Comparison of ENCODE assay signal across 9 cellular contexts in the genomic region with DNA sequence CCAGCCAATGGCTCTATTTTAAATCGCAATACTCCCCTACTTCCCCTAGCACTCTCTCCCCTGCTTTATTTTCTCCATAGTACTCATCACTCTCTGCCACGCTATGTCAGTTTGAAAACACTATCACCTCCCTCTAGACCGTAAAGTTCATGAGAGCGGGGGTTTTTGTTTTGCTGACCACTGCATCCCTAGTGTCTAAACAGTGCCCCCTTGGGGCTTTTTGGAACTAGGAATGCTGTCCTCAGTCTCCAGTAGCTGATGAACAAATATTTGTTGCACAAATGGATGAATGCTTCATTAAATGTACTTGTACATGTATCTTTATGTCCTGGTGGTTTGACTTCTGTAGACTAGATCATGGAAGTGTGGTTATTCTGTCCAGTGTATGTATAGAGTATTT. TPM values are rescaled to one million over a fixed set of nuclear protein-coding genes. Genes with fewer than 3 reads are reported as not detected.
DNase-seq lines count a peak whose midpoint lies in the region; ATAC-seq and TF ChIP-seq lines count a peak whose summit lies in the region.
"Had no signal": no experiment of that assay in that cellular context is flagged by ENCODE, and none has a peak within 500 bp of the region (broad histone marks: within the 10 kb centered on the region; RNA-seq: fewer than 3 reads in every experiment).

No MANE protein-coding gene starts in this region.

- H3K36me3 ChIP-seq in HAP-1 (replicated peaks), result no peaks in the 10 kb centered on the region
- no peaks in the 10 kb centered on the region for H3K36me3 ChIP-seq in spleen

- no peak overlapping the region for H3K4me3 ChIP-seq in HAP-1
- no peak overlapping the region for H3K4me3 ChIP-seq in spleen

- H3K27ac ChIP-seq in spleen, result no peak overlapping the region

- no peaks in the 10 kb centered on the region for H3K9me3 ChIP-seq in HAP-1
- peaks cover 0 to 9% (median 8%) of the 10 kb centered on the region in 8 donors for H3K9me3 ChIP-seq in spleen

- ATAC-seq in Right ventricle myocardium inferior (peak; percentile 34), GM21360 (IDR thresholded peaks at IDR 0.05; ENCODE audit: unreplicated experiment) (no peak), GM19328 (IDR thresholded peaks at IDR 0.05; ENCODE audit: unreplicated experiment) (no peak), GM18867 (IDR thresholded peaks at IDR 0.05; ENCODE audit: unreplicated experiment) (no peak)
- ATAC-seq: activated CD8-positive, alpha-beta T cell treated with anti-CD3 and anti-CD28 coated beads for 36 hours had no signal

- 45 to 76% (median 61%) methylated on average over 4 of the region's 4 CpGs for WGBS in spleen, 5 donors

- intact Hi-C loops in Right ventricle myocardium inferior (cut with DNase I) (loop anchor here (1.0 to 2.0 kb wide), 2 partner anchors 48 to 69 kb away; no protein-coding TSS in a partner anchor), spleen (cut with DNase I; ENCODE audit: low total_unique reads) (loop anchor here (10.0 kb wide), 1 partner anchor 53 kb away; no protein-coding TSS in a partner anchor)

- in situ Hi-C loops in HAP-1 (cut with MboI; ENCODE audit: low sequenced_read_pairs), result no loop called here
- in situ Hi-C loops in SK-MEL-5 (cut with HindIII; ENCODE audit: low pct_unique_long_range_greater_than_20kb, low sequenced_read_pairs), result no loop called here

- no peaks in the 10 kb centered on the region for H3K27me3 ChIP-seq in HAP-1 (ENCODE audit: low read depth)
- H3K27me3 ChIP-seq in spleen (replicated peaks in 1 of 7), result peaks cover 0 to 22% (median 0%) of the 10 kb centered on the region in 7 donors

- no peak for TF ChIP-seq POLR2A in spleen (IDR thresholded peaks at IDR 0.05)

- H3K4me1 ChIP-seq in HAP-1 (no peaks in the 10 kb centered on the region), spleen (peaks cover 0 to 48% (median 28%) of the 10 kb centered on the region in 6 donors)

- TF ChIP-seq CTCF in spleen (IDR thresholded peaks at IDR 0.05 in 8 of 11, conservative IDR thresholded peaks at IDR 0.05 in 3 of 11), result peak in 9 of 11 experiments; percentile 20 to 65 (median 54)

- DNase-seq in HAP-1 (ENCODE audit: low spot score in 2 of 2), result peak; percentile 19 to 31
- peak; percentile 59 for DNase-seq in SK-MEL-5 (ENCODE audit: low read depth, low spot score)
- DNase-seq in Right ventricle myocardium inferior (ENCODE audit: missing footprints), result no peak
- DNase-seq in spleen, result no peak
- DNase-seq in LoVo (ENCODE audit: low spot score), result no peak
- DNase-seq: activated CD8-positive, alpha-beta T cell treated with anti-CD3 and anti-CD28 coated beads for 36 hours had no signal

RNA-seq across cellular contexts. Expression of gene ATOH8, which starts 44.2 kb away (rescaled TPM):
- 12.0 and 16.9 TPM in 2 replicates for total RNA-seq in SK-MEL-5 (2014; rRNA removed; shearing (Covaris generic))
- 19.5 and 22.6 TPM in 2 replicates for polyA plus RNA-seq in SK-MEL-5 (2015; cell fraction: cytosol; rRNA removed)
- 18.2 and 37.9 TPM in 2 replicates for polyA plus RNA-seq in SK-MEL-5 (2015; cell fraction: nucleus; rRNA removed)
- 29.1 TPM for total RNA-seq in Right ventricle myocardium inferior
- total RNA-seq in spleen, result 10 to 100 TPM in 6 of 7 donors, 1 to 10 TPM in 1; 6.4 to 53.0 (median 18.6) TPM
- polyA plus RNA-seq in spleen, result 10 to 100 TPM in 1 of 3 donors, 1 to 10 TPM in 2; 7.2 to 17.6 (median 9.4) TPM
- total RNA-seq: activated CD8-positive, alpha-beta T cell treated with anti-CD3 and anti-CD28 coated beads for 36 hours had no signal

Comparison
In these comparisons a context has a peak if more than half of its experiments do, and no peak if none do; other contexts are left out.
1. DNase-seq: peak in HAP-1 (2 of 2) and SK-MEL-5 (single experiment); none in Right ventricle myocardium inferior (single experiment), spleen (single experiment) and LoVo (single experiment).